8 cellular contexts compared by ENCODE assay signal in genomic region chr1:223748405-223748772, GRCh38. TPM values are rescaled to one million over a fixed set of nuclear protein-coding genes. Genes with fewer than 3 reads are reported as not detected.
DNase-seq lines count a peak whose midpoint lies in the region; ATAC-seq and TF ChIP-seq lines count a peak whose summit lies in the region.
"Had no signal": no experiment of that assay in that cellular context is flagged by ENCODE, and none has a peak within 500 bp of the region (broad histone marks: within the 10 kb centered on the region; RNA-seq: fewer than 3 reads in every experiment).

No MANE protein-coding gene starts in this region.

- H3K27ac Mint-ChIP-seq in GM23338 (no peak overlapping the region), glutamatergic neuron (ENCODE audit: unreplicated experiment) (no peak overlapping the region)
- H3K27ac Mint-ChIP-seq in T-helper 2 cell treated with Interferon-gamma antibody and Interleukin-4, amounts not matched to agents 5 μg/mL and 100 μg/mL, for 36 hours = no peak overlapping the region

- peak overlapping the region; percentile 84 for H3K4me3 ChIP-seq in GM23338
- H3K4me3 ChIP-seq in sigmoid colon = peak overlapping the region; percentile 30 to 58 (median 48)
- H3K4me3 ChIP-seq: SJSA1 had no signal

- H3K27me3 Mint-ChIP-seq in GM23338 (ENCODE audit: insufficient read depth, low read depth, poor library complexity) (peaks cover 13% of the 10 kb centered on the region), glutamatergic neuron (ENCODE audit: unreplicated experiment) (peaks cover 5% of the 10 kb centered on the region)
- H3K27me3 Mint-ChIP-seq in T-helper 2 cell treated with Interferon-gamma antibody and Interleukin-4, amounts not matched to agents 5 μg/mL and 100 μg/mL, for 36 hours (ENCODE audit: low read depth) = no peaks in the 10 kb centered on the region

- DNase-seq in GM23338 (ENCODE audit: low spot score) (no peak), glutamatergic neuron (peak; percentile 35), sigmoid colon (no peak), NCI-H146 treated with DMSO at 0.1 percent for 48 hours (lab: John Stamatoyannopoulos, UW; ENCODE audit: unreplicated experiment) (no peak), mucosa of gallbladder (ENCODE audit: low spot score) (no peak)
- DNase-seq in T-helper 2 cell treated with Interferon-gamma antibody and Interleukin-4, amounts not matched to agents 5 μg/mL and 100 μg/mL, for 36 hours (ENCODE audit: low spot score) = peak; percentile 17

- H3K9me3 Mint-ChIP-seq in GM23338 = no peaks in the 10 kb centered on the region
- H3K9me3 Mint-ChIP-seq in T-helper 2 cell treated with Interferon-gamma antibody and Interleukin-4, amounts not matched to agents 5 μg/mL and 100 μg/mL, for 36 hours = no peaks in the 10 kb centered on the region
- H3K9me3 Mint-ChIP-seq in glutamatergic neuron (ENCODE audit: unreplicated experiment) = no peaks in the 10 kb centered on the region

- TF ChIP-seq EP300 in sigmoid colon (IDR thresholded peaks at IDR 0.05) = no peak

- TF ChIP-seq POLR2A in sigmoid colon (IDR thresholded peaks at IDR 0.05) = no peak

- H3K27ac ChIP-seq in GM23338 (ENCODE audit: low read depth) = no peak overlapping the region
- peak overlapping the region; percentile 70 to 83 (median 76) for H3K27ac ChIP-seq in sigmoid colon
- H3K27ac ChIP-seq: SJSA1 had no signal

- H3K79me2 ChIP-seq in GM23338 (replicated peaks; ENCODE audit: insufficient read depth) = no peaks in the 10 kb centered on the region

- H3K4me1 Mint-ChIP-seq in GM23338 (peaks cover 18% of the 10 kb centered on the region), glutamatergic neuron (ENCODE audit: low read depth, unreplicated experiment) (peaks cover 9% of the 10 kb centered on the region)
- peaks cover 11% of the 10 kb centered on the region for H3K4me1 Mint-ChIP-seq in T-helper 2 cell treated with Interferon-gamma antibody and Interleukin-4, amounts not matched to agents 5 μg/mL and 100 μg/mL, for 36 hours (ENCODE audit: low read depth)

- peak overlapping the region; percentile 97 for H3K4me2 ChIP-seq in GM23338

- H3K9me3 ChIP-seq in sigmoid colon = no peaks in the 10 kb centered on the region
- H3K9me3 ChIP-seq: SJSA1 had no signal

- ATAC-seq in GM23338 (peak; percentile 70), HG02678 (IDR thresholded peaks at IDR 0.05; ENCODE audit: unreplicated experiment) (no peak)

- H3K9me2 ChIP-seq in GM23338 (ENCODE audit: insufficient read depth) = 0 out of 2 replicates have a peak, but pooled peaks cover under 1% of the 10 kb centered on the region

- peak overlapping the region; percentile 97 for H2AFZ ChIP-seq in GM23338

- intact Hi-C loops in sigmoid colon (cut with DNase I) = no loop called here

- 49 to 56% methylated on average over 18 of the region's 18 CpGs for WGBS in sigmoid colon, 2 donors

- H3K4me3 Mint-ChIP-seq in GM23338 (peak overlapping the region; percentile 84), glutamatergic neuron (ENCODE audit: unreplicated experiment) (peak overlapping the region; percentile 91)
- H3K4me3 Mint-ChIP-seq in T-helper 2 cell treated with Interferon-gamma antibody and Interleukin-4, amounts not matched to agents 5 μg/mL and 100 μg/mL, for 36 hours = peak overlapping the region; percentile 56

- H3K4me1 ChIP-seq in GM23338 (ENCODE audit: insufficient read depth) (peaks cover 15% of the 10 kb centered on the region), sigmoid colon (peaks cover 0 to 15% (median 12%) of the 10 kb centered on the region in 4 donors)

- H3K27me3 ChIP-seq in GM23338 (ENCODE audit: insufficient read depth) = peaks cover 25% of the 10 kb centered on the region
- no peaks in the 10 kb centered on the region for H3K27me3 ChIP-seq in sigmoid colon
- H3K27me3 ChIP-seq: SJSA1 had no signal

- H3F3A ChIP-seq in GM23338 (replicated peaks; ENCODE audit: low read depth) = no peaks in the 10 kb centered on the region

- no peaks in the 10 kb centered on the region for H4K20me1 ChIP-seq in GM23338 (replicated peaks; ENCODE audit: insufficient read depth)

- H3K36me3 ChIP-seq in GM23338 (ENCODE audit: insufficient read depth) (no peaks in the 10 kb centered on the region), sigmoid colon (peaks cover 26 to 79% (median 53%) of the 10 kb centered on the region in 4 donors)

- peaks cover 16% of the 10 kb centered on the region for H3K36me3 Mint-ChIP-seq in GM23338 (ENCODE audit: low read depth)
- peaks cover 69% of the 10 kb centered on the region for H3K36me3 Mint-ChIP-seq in T-helper 2 cell treated with Interferon-gamma antibody and Interleukin-4, amounts not matched to agents 5 μg/mL and 100 μg/mL, for 36 hours (ENCODE audit: low read depth)
- H3K36me3 Mint-ChIP-seq in glutamatergic neuron (ENCODE audit: unreplicated experiment) = peaks cover 10% of the 10 kb centered on the region

- TF ChIP-seq CTCF in GM23338 (conservative IDR thresholded peaks at IDR 0.05; ENCODE audit: low read depth in 2 of 2) = no peak
- TF ChIP-seq CTCF in glutamatergic neuron (IDR thresholded peaks at IDR 0.05; ENCODE audit: partially characterized antibody, unreplicated experiment) = no peak
- no peak for TF ChIP-seq CTCF in sigmoid colon (IDR thresholded peaks at IDR 0.05)

TF ChIP-seq in GM23338, 12 proteins besides CTCF, POLR2A, EP300 and RAD21 (continues in another document):
- TF ChIP-seq ZNF462 (CRISPR knock-in tag; IDR thresholded peaks at IDR 0.05) (no peak), STAT1 (IDR thresholded peaks at IDR 0.05; ENCODE audit: unreplicated experiment) (no peak), ZNF114 (CRISPR knock-in tag; IDR thresholded peaks at IDR 0.05) (no peak)

RNA-seq across cellular contexts. Expression of gene CAPN2, which starts 36.0 kb away (rescaled TPM):
- total RNA-seq in GM23338 (2014; rRNA removed; shearing (Covaris generic)) = 17.5 and 17.8 TPM in 2 replicates
- 8.4 and 8.8 TPM in 2 replicates for polyA plus RNA-seq in GM23338 (2016; fragmentation: Nextera tagmentation; extraction: Ambion mirVana)
- total RNA-seq in glutamatergic neuron (ENCODE audit: unreplicated experiment) = 25.6 TPM
- total RNA-seq in sigmoid colon = 100 to 1,000 TPM in 1 of 4 donors, 10 to 100 TPM in 3; 67.3 to 154 (median 73.6) TPM
- 100 to 1,000 TPM; 135 to 266 (median 158) TPM for polyA plus RNA-seq in sigmoid colon
- total RNA-seq in mucosa of gallbladder = 431 TPM

Comparison
In these comparisons a context has a peak if more than half of its experiments do, and no peak if none do; other contexts are left out.
1. DNase-seq: peak in T-helper 2 cell treated with Interferon-gamma antibody and Interleukin-4, amounts not matched to agents 5 μg/mL and 100 μg/mL, for 36 hours (single experiment) and glutamatergic neuron (single experiment); none in GM23338 (single experiment), sigmoid colon (single experiment), NCI-H146 treated with DMSO at 0.1 percent for 48 hours (single experiment) and mucosa of gallbladder (single experiment).
2. Peak in every context shown above with its lines, with median percentiles within 50 percentile points of each other: H3K4me3 Mint-ChIP-seq.